In genomic region chr20:8039048-8039447, GRCh38 we compare ENCODE assay signal across 30 cellular contexts. TPM values are rescaled to one million over a fixed set of nuclear protein-coding genes. Genes with fewer than 3 reads are reported as not detected.
DNase-seq lines count a peak whose midpoint lies in the region; ATAC-seq and TF ChIP-seq lines count a peak whose summit lies in the region.
"Had no signal": no experiment of that assay in that cellular context is flagged by ENCODE, and none has a peak within 500 bp of the region (broad histone marks: within the 10 kb centered on the region; RNA-seq: fewer than 3 reads in every experiment).

No MANE protein-coding gene starts in this region.

- no peaks in the 10 kb centered on the region for H3K36me3 ChIP-seq in MG63
- H3K36me3 ChIP-seq: adrenal gland, brain microvascular endothelial cell, ovary, right atrium auricular region had no signal

- peak; percentile 8; the same call in 1 of the 2 replicates for TF ChIP-seq CTCF in C4-2B (conservative IDR thresholded peaks at IDR 0.05)

- intact Hi-C loops in head of caudate nucleus (cut with DNase I): loop anchor here (10.0 kb wide), 1 partner anchor 686 kb away; no protein-coding TSS in a partner anchor

- no peak overlapping the region for H3K4me3 ChIP-seq in MG63
- H3K4me3 ChIP-seq: adrenal gland, ovary, right atrium auricular region, testis had no signal

- ATAC-seq in left lobe of liver (peak; percentile 67), GM19463 (IDR thresholded peaks at IDR 0.05; ENCODE audit: unreplicated experiment) (no peak), HG02981 (IDR thresholded peaks at IDR 0.05; ENCODE audit: unreplicated experiment) (no peak)
- ATAC-seq: activated CD4-positive, alpha-beta T cell treated with anti-CD3 and anti-CD28 coated beads for 36 hours; activated T-cell treated with anti-CD3 and anti-CD28 coated beads, Interleukin-2, amount 50 U/mL, for 4 hours; effector memory CD8-positive, alpha-beta T cell; esophagus mucosa; left ventricle myocardium superior; naive thymus-derived CD8-positive, alpha-beta T cell had no signal

- H3K9me3 ChIP-seq in MG63: no peaks in the 10 kb centered on the region
- H3K9me3 ChIP-seq: adrenal gland, ovary, right atrium auricular region, testis had no signal

- H3K27me3 ChIP-seq in MG63: peaks cover 7% of the 10 kb centered on the region; the same call in 1 of the 2 replicates
- H3K27me3 ChIP-seq: adrenal gland, brain microvascular endothelial cell, ovary, right atrium auricular region, testis had no signal

- peak; percentile 29 for DNase-seq in HT-29 (ENCODE audit: low spot score)
- DNase-seq in RPMI7951 (ENCODE audit: low read depth): peak; percentile 9
- DNase-seq in left lobe of liver (ENCODE audit: low spot score): no peak
- DNase-seq in MG63: no peak
- DNase-seq in head of caudate nucleus: no peak
- DNase-seq: activated CD4-positive, alpha-beta T cell treated with anti-CD3 and anti-CD28 coated beads for 36 hours; activated naive CD4-positive, alpha-beta T cell; activated T-cell treated with anti-CD3 and anti-CD28 coated beads, Interleukin-2, amount 50 U/mL, for 4 hours; adrenal gland; brain microvascular endothelial cell; CD4-positive, CD25-positive, alpha-beta regulatory T cell; effector memory CD8-positive, alpha-beta T cell; foreskin melanocyte; hippocampal formation; left ventricle myocardium superior; midbrain; naive thymus-derived CD8-positive, alpha-beta T cell; NCI-H1092 treated with DMSO at 0.1 percent for 48 hours; NCI-H2081; NCI-H345; NCI-H774; ovary; stimulated activated CD4-positive, alpha-beta T cell treated with anti-CD3 and anti-CD28 coated beads, Interleukin-4, amount 100 ng/mL, for 1 hour; stimulated activated naive CD4-positive, alpha-beta T cell; testis had no signal

- H3K27ac ChIP-seq in C4-2B: no peak overlapping the region
- H3K27ac ChIP-seq: adrenal gland, brain microvascular endothelial cell, ovary, right atrium auricular region, testis had no signal

RNA-seq across cellular contexts. Expression of gene TMX4, which starts 19.5 kb away (rescaled TPM):
- total RNA-seq in HT-29 (2014; rRNA removed; shearing (Covaris generic)): 9.4 and 10.1 TPM in 2 replicates
- total RNA-seq in RPMI7951 (2014; rRNA removed; shearing (Covaris generic)): 53.2 and 56.6 TPM in 2 replicates
- 30.5 TPM for total RNA-seq in left lobe of liver
- 6.9 and 8.1 TPM in 2 replicates for total RNA-seq in MG63 (2014; rRNA removed; shearing (Covaris generic); ENCODE audit: low replicate concordance)

Comparison
In these comparisons a context has a peak if more than half of its experiments do, and no peak if none do; other contexts are left out.
1. DNase-seq: peak in HT-29 (single experiment) and RPMI7951 (single experiment); none in left lobe of liver (single experiment), MG63 (single experiment) and head of caudate nucleus (0 of 42).